ENCODE assay signal across 8 cellular contexts in genomic region chr16:85395207-85395912, GRCh38.
DNase-seq lines count a peak whose midpoint lies in the region; ATAC-seq, FAIRE-seq and TF ChIP-seq lines count a peak whose summit lies in the region.

No MANE protein-coding gene starts in this region.

- no peaks in the 10 kb centered on the region for H3K27me3 Mint-ChIP-seq in activated CD4-positive, alpha-beta T cell treated with anti-CD3 and anti-CD28 coated beads for 36 hours
- H3K27me3 Mint-ChIP-seq in astrocyte (ENCODE audit: low read depth, unreplicated experiment) = peaks cover 9% of the 10 kb centered on the region

- H3K4me3 Mint-ChIP-seq in activated CD4-positive, alpha-beta T cell treated with anti-CD3 and anti-CD28 coated beads for 36 hours = no peak overlapping the region
- H3K4me3 Mint-ChIP-seq in astrocyte (ENCODE audit: unreplicated experiment) = peak overlapping the region; percentile 40

- peak overlapping the region; percentile 74 for H2AFZ ChIP-seq in astrocyte (ENCODE audit: low read depth, low read length)

- H3K9me3 ChIP-seq in astrocyte (ENCODE audit: insufficient read depth, low read depth, low read length) (no peaks in the 10 kb centered on the region), stomach smooth muscle (ENCODE audit: control insufficient read depth in 2 of 2, low read length in 2 of 2) (peaks cover 0 to 3% of the 10 kb centered on the region in 2 donors)

- TF ChIP-seq CTCF in astrocyte (IDR thresholded peaks at IDR 0.05; ENCODE audit: insufficient read depth, low read depth, low read length) = no peak

- H3K27me3 ChIP-seq in astrocyte (ENCODE audit: insufficient read depth, low read length) (no peaks in the 10 kb centered on the region), stomach smooth muscle (ENCODE audit: control insufficient read depth in 1 of 2, insufficient read depth in 2 of 2, low read length in 2 of 2) (no peaks in the 10 kb centered on the region)

- H3K36me3 ChIP-seq in astrocyte (ENCODE audit: insufficient read depth, low read length) (no peaks in the 10 kb centered on the region), stomach smooth muscle (ENCODE audit: control insufficient read depth in 2 of 2, insufficient read depth in 2 of 2, low read length in 2 of 2) (no peaks in the 10 kb centered on the region)

- peaks cover 36% of the 10 kb centered on the region for H4K20me1 ChIP-seq in astrocyte (ENCODE audit: insufficient read depth, low read length)

- H3K36me3 Mint-ChIP-seq in activated CD4-positive, alpha-beta T cell treated with anti-CD3 and anti-CD28 coated beads for 36 hours (ENCODE audit: low read depth) = no peaks in the 10 kb centered on the region
- peaks cover 3% of the 10 kb centered on the region for H3K36me3 Mint-ChIP-seq in astrocyte (ENCODE audit: low read depth, unreplicated experiment)

- H3K4me3 ChIP-seq in astrocyte (ENCODE audit: insufficient read depth, low read depth, low read length) (peak overlapping the region; percentile 32), stomach smooth muscle (ENCODE audit: low read length in 2 of 2) (peak overlapping the region in 1 of 2 donors; percentile 47)

- H3K4me1 Mint-ChIP-seq in activated CD4-positive, alpha-beta T cell treated with anti-CD3 and anti-CD28 coated beads for 36 hours = no peaks in the 10 kb centered on the region
- H3K4me1 Mint-ChIP-seq in astrocyte (ENCODE audit: low read depth, unreplicated experiment) = peaks cover 16% of the 10 kb centered on the region

- H3K4me1 ChIP-seq in astrocyte (ENCODE audit: insufficient read depth, low read length) (peaks cover 34% of the 10 kb centered on the region), stomach smooth muscle (ENCODE audit: control insufficient read depth, insufficient read depth, low read length) (peaks cover 46% of the 10 kb centered on the region)

- H3K4me2 ChIP-seq in astrocyte (ENCODE audit: low read length) = peak overlapping the region; percentile 78

- intact Hi-C loops in activated CD4-positive, alpha-beta T cell treated with anti-CD3 and anti-CD28 coated beads for 36 hours (cut with DNase I, micrococcal nuclease) = no loop called here

- CTCF ChIA-PET in activated CD4-positive, alpha-beta T cell treated with anti-CD3 and anti-CD28 coated beads for 36 hours (lab: Charles Lee) = interaction anchor here (0.6 to 1.5 kb wide), 4 partner anchors 52 to 221 kb away, joined by 3 to 8 read pairs (median 4); no protein-coding TSS in a partner anchor

- ATAC-seq in activated CD4-positive, alpha-beta T cell treated with anti-CD3 and anti-CD28 coated beads for 36 hours = no peak
- ATAC-seq in HG02870 (IDR thresholded peaks at IDR 0.05; ENCODE audit: unreplicated experiment) = no peak

- no peak for FAIRE-seq in astrocyte (lab: Jason Lieb, UNC)

- H3K9me3 Mint-ChIP-seq in activated CD4-positive, alpha-beta T cell treated with anti-CD3 and anti-CD28 coated beads for 36 hours (ENCODE audit: low read depth) = no peaks in the 10 kb centered on the region
- H3K9me3 Mint-ChIP-seq in astrocyte (ENCODE audit: unreplicated experiment) = no peaks in the 10 kb centered on the region

- POLR2A ChIA-PET in activated CD4-positive, alpha-beta T cell treated with anti-CD3 and anti-CD28 coated beads for 36 hours (lab: Charles Lee) = no interaction called here

- no peaks in the 10 kb centered on the region for H3K79me2 ChIP-seq in astrocyte (ENCODE audit: insufficient read depth, low read length)

- H3K27ac ChIP-seq in astrocyte (ENCODE audit: low read depth, low read length) = peak overlapping the region; percentile 74
- peak overlapping the region; percentile 80 for H3K27ac ChIP-seq in stomach smooth muscle (ENCODE audit: low read length)

- H3K27ac Mint-ChIP-seq in activated CD4-positive, alpha-beta T cell treated with anti-CD3 and anti-CD28 coated beads for 36 hours = no peak overlapping the region
- peak overlapping the region; percentile 26 for H3K27ac Mint-ChIP-seq in astrocyte (ENCODE audit: unreplicated experiment)

- peak; percentile 28 for DNase-seq in activated CD4-positive, alpha-beta T cell treated with anti-CD3 and anti-CD28 coated beads for 36 hours
- DNase-seq in activated CD4-positive, alpha-beta T cell treated with anti-CD3 and anti-CD28 coated beads, Interleukin-2, amount 50 U/mL, for 48 hours = no peak
- DNase-seq in NCI-H2029 treated with DMSO at 0.1 percent for 48 hours (lab: John Stamatoyannopoulos, UW) = peak; percentile 9
- peak; percentile 97 for DNase-seq in astrocyte (ENCODE audit: low read depth)
- peak; percentile 96 for DNase-seq in iris pigment epithelial cell (ENCODE audit: low read depth)
- DNase-seq in activated CD4-positive, alpha-beta T cell treated with anti-CD3 and anti-CD28 coated beads, Interleukin-2, amount 50 U/mL, for 1 hour = no peak

- H3K9ac ChIP-seq in astrocyte (ENCODE audit: low read length) (peak overlapping the region; percentile 74), stomach smooth muscle (ENCODE audit: low read length in 2 of 2) (peak overlapping the region; percentile 23 to 51)

Comparison
In these comparisons a context has a peak if more than half of its experiments do, and no peak if none do; other contexts are left out.
1. DNase-seq: peak in activated CD4-positive, alpha-beta T cell treated with anti-CD3 and anti-CD28 coated beads for 36 hours (single experiment), NCI-H2029 treated with DMSO at 0.1 percent for 48 hours (single experiment), astrocyte (single experiment) and iris pigment epithelial cell (single experiment); none in activated CD4-positive, alpha-beta T cell treated with anti-CD3 and anti-CD28 coated beads, Interleukin-2, amount 50 U/mL, for 48 hours (0 of 2) and activated CD4-positive, alpha-beta T cell treated with anti-CD3 and anti-CD28 coated beads, Interleukin-2, amount 50 U/mL, for 1 hour (single experiment).